In genomic region chr7:133361806-133362205, GRCh38 we compare ENCODE assay signal across 30 cellular contexts.
"Had no signal": no experiment of that assay in that cellular context is flagged by ENCODE, and none has a peak within 500 bp of the region (broad histone marks: within the 10 kb centered on the region; RNA-seq: fewer than 3 reads in every experiment).

No MANE protein-coding gene starts in this region.

- H3K27me3 Mint-ChIP-seq: progenitor cell of endocrine pancreas; stimulated activated naive B cell treated with anti-CD40 and anti-IgM and Interleukin-4, amounts not matched to agents 10 μg/mL and 1 μg/mL and 100 μg/mL, for 72 hours; stimulated activated naive CD8-positive, alpha-beta T cell treated with anti-CD3 and anti-CD28 coated beads, Interleukin-15, Interleukin-2, amounts not matched to agents 100 ng/mL and 50 ng/mL, for 24 hours had no signal

- ATAC-seq: natural killer cell; psoas muscle; right cardiac atrium; right lobe of liver; stimulated activated naive B cell treated with anti-CD40 and anti-IgM and Interleukin-4, amounts not matched to agents 10 μg/mL and 1 μg/mL and 100 μg/mL, for 72 hours had no signal

- H3K27ac Mint-ChIP-seq: natural killer cell; nephron; neural progenitor cell; progenitor cell of endocrine pancreas; stimulated activated naive CD8-positive, alpha-beta T cell treated with anti-CD3 and anti-CD28 coated beads, Interleukin-15, Interleukin-2, amounts not matched to agents 100 ng/mL and 50 ng/mL, for 24 hours had no signal

- H3K4me2 ChIP-seq: neural progenitor cell, smooth muscle cell had no signal

- H3K27ac ChIP-seq: neural progenitor cell, ovary, parathyroid adenoma, psoas muscle, right lobe of liver, sigmoid colon, spleen, stomach, thoracic aorta, thyroid gland, tibial nerve, upper lobe of left lung, vagina had no signal

- H3K4me1 Mint-ChIP-seq: neural progenitor cell had no signal

- H2AFZ ChIP-seq: neural progenitor cell, parathyroid adenoma had no signal

- H3K4me3 ChIP-seq: neural progenitor cell, ovary, psoas muscle, right lobe of liver, sigmoid colon, smooth muscle cell, spleen, stomach, thoracic aorta, thyroid gland, tibial nerve, upper lobe of left lung, vagina had no signal

- H3K4me1 ChIP-seq: neural progenitor cell, right lobe of liver, vagina had no signal

- H3K9me3 Mint-ChIP-seq: natural killer cell had no signal

- H3K36me3 ChIP-seq: ovary, right lobe of liver, thoracic aorta, thyroid gland, vagina had no signal

- H3K9me3 ChIP-seq: ovary, psoas muscle, right lobe of liver, sigmoid colon, stomach, thoracic aorta, thyroid gland, tibial nerve, upper lobe of left lung, vagina had no signal

- DNase-seq: natural killer cell; occipital lobe; ovary; posterior cingulate gyrus; psoas muscle; right cardiac atrium; right lobe of liver; sigmoid colon; spleen; stimulated activated CD4-positive, alpha-beta T cell treated with anti-CD3 and anti-CD28 coated beads, Interleukin-12 subunit alpha, Interleukin-12 subunit beta, amount 100 ng/mL, for 4 hours; stimulated activated CD4-positive, alpha-beta T cell treated with anti-CD3 and anti-CD28 coated beads, Interleukin-1b, Interleukin-23, amount 100 ng/mL, for 48 hours; stimulated activated CD4-positive, alpha-beta T cell treated with anti-CD3 and anti-CD28 coated beads, Interleukin-4, amount 100 ng/mL, for 1 hour; stimulated activated CD4-positive, alpha-beta T cell treated with anti-CD3 and anti-CD28 coated beads, Interleukin-4, amount 100 ng/mL, for 4 hours; stimulated activated CD8-positive, alpha-beta memory T cell treated with anti-CD3 and anti-CD28 coated beads, Interleukin-4, amount 100 ng/mL, for 48 hours; stimulated activated naive B cell treated with anti-CD40 and anti-IgM and Interleukin-4, amounts not matched to agents 10 μg/mL and 1 μg/mL and 100 μg/mL, for 72 hours; stimulated activated naive CD4-positive, alpha-beta T cell treated with Interleukin-2 at 50 U/mL for 16 hours; stomach; thyroid gland; trophoblast cell; upper lobe of left lung had no signal

- H3K27me3 ChIP-seq: neural progenitor cell, ovary, right lobe of liver, sigmoid colon, spleen, stomach, thyroid gland, tibial nerve, upper lobe of left lung, vagina had no signal

- H3K4me3 Mint-ChIP-seq: natural killer cell; nephron; neural progenitor cell; stimulated activated naive B cell treated with anti-CD40 and anti-IgM and Interleukin-4, amounts not matched to agents 10 μg/mL and 1 μg/mL and 100 μg/mL, for 72 hours; stimulated activated naive CD8-positive, alpha-beta T cell treated with anti-CD3 and anti-CD28 coated beads, Interleukin-15, Interleukin-2, amounts not matched to agents 100 ng/mL and 50 ng/mL, for 24 hours had no signal

- FAIRE-seq: urothelium cell line had no signal
